Comparison of ENCODE assay signal across 11 cellular contexts in the genomic region with DNA sequence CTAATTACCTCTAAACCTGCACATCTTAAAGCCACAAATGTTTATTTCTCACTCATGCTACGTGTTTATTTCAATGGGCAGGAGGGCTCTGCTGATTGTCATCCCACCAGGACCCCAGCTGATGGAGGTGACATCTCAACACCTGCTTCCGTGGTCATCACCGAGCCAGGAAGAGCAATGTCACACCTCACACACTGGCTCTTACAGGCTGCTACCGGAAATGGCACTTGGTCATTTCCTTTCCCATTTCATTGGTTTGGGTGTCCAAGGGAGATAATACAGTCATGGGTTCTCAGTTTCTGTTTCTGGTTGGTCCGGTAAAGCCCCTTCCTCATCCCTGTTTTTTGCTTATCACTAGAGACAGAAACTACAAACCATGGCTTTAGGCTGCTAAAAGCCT. TPM values are rescaled to one million over a fixed set of nuclear protein-coding genes. Genes with fewer than 3 reads are reported as not detected.
DNase-seq lines count a peak whose midpoint lies in the region; ATAC-seq and TF ChIP-seq lines count a peak whose summit lies in the region.
"Had no signal": no experiment of that assay in that cellular context is flagged by ENCODE, and none has a peak within 500 bp of the region (broad histone marks: within the 10 kb centered on the region; RNA-seq: fewer than 3 reads in every experiment).

No MANE protein-coding gene starts in this region.

- no peak overlapping the region for H3K27ac Mint-ChIP-seq in activated CD4-positive, alpha-beta T cell treated with anti-CD3 and anti-CD28 coated beads, Interleukin-2, amount 10 ng/mL, durations not matched to agents 24 days and 14 days

- peaks cover 21% of the 10 kb centered on the region for H3K4me1 Mint-ChIP-seq in activated CD4-positive, alpha-beta T cell treated with anti-CD3 and anti-CD28 coated beads, Interleukin-2, amount 10 ng/mL, durations not matched to agents 24 days and 14 days

- no peaks in the 10 kb centered on the region for H3K27me3 Mint-ChIP-seq in activated CD4-positive, alpha-beta T cell treated with anti-CD3 and anti-CD28 coated beads, Interleukin-2, amount 10 ng/mL, durations not matched to agents 24 days and 14 days

- no peak overlapping the region for H3K4me3 Mint-ChIP-seq in activated CD4-positive, alpha-beta T cell treated with anti-CD3 and anti-CD28 coated beads, Interleukin-2, amount 10 ng/mL, durations not matched to agents 24 days and 14 days

- ATAC-seq in GM19467 (IDR thresholded peaks at IDR 0.05; ENCODE audit: unreplicated experiment) = peak; percentile 60
- ATAC-seq in HG03442 (IDR thresholded peaks at IDR 0.05; ENCODE audit: unreplicated experiment) = peak; percentile 68

- H3K27ac ChIP-seq in caudate nucleus (ENCODE audit: low read depth, low read length) = no peak overlapping the region
- H3K27ac ChIP-seq: SJSA1 had no signal

- peaks cover 19% of the 10 kb centered on the region for H3K36me3 Mint-ChIP-seq in activated CD4-positive, alpha-beta T cell treated with anti-CD3 and anti-CD28 coated beads, Interleukin-2, amount 10 ng/mL, durations not matched to agents 24 days and 14 days (ENCODE audit: low read depth)

- no peaks in the 10 kb centered on the region for H3K9me3 Mint-ChIP-seq in activated CD4-positive, alpha-beta T cell treated with anti-CD3 and anti-CD28 coated beads, Interleukin-2, amount 10 ng/mL, durations not matched to agents 24 days and 14 days

- H3K36me3 ChIP-seq in GM06990 (ENCODE audit: control insufficient read depth, insufficient read depth, low read length) = no peaks in the 10 kb centered on the region; the same call in 1 of the 2 replicates

- H3K27me3 ChIP-seq in GM06990 (replicated peaks; ENCODE audit: control insufficient read depth, insufficient read depth, low read length) = no peaks in the 10 kb centered on the region
- H3K27me3 ChIP-seq: SJSA1 had no signal

- intact Hi-C loops in activated CD4-positive, alpha-beta T cell treated with anti-CD3 and anti-CD28 coated beads, Interleukin-2, amount 10 ng/mL, durations not matched to agents 24 days and 14 days (cut with micrococcal nuclease) = no loop called here

- TF ChIP-seq CTCF in GM06990 (IDR thresholded peaks at IDR 0.05; ENCODE audit: insufficient read depth, low read length, poor library complexity, severe bottlenecking) = no peak

- H3K4me3 ChIP-seq in GM06990 (replicated peaks; ENCODE audit: low read depth, low read length) = no peak overlapping the region
- H3K4me3 ChIP-seq: lung, SJSA1 had no signal

- peak; percentile 39 for DNase-seq in GM06990 (ENCODE audit: extremely low read depth, insufficient read length)
- DNase-seq in glomerular endothelial cell (ENCODE audit: extremely low read depth, low read depth, low spot score) = peak; percentile 65
- no peak for DNase-seq in caudate nucleus (lab: John Stamatoyannopoulos, UW)
- no peak for DNase-seq in activated CD4-positive, alpha-beta T cell treated with anti-CD3 and anti-CD28 coated beads, Interleukin-2, amount 10 ng/mL, durations not matched to agents 24 days and 14 days
- no peak for DNase-seq in AML-193 (lab: John Stamatoyannopoulos, UW)
- DNase-seq in anterior cingulate cortex (lab: John Stamatoyannopoulos, UW) = no peak
- DNase-seq: NCI-H1694 had no signal

RNA-seq across cellular contexts. Expression of a gene that starts 41.9 kb away (rescaled TPM):
- 34.6 and 47.3 TPM in 2 replicates for total RNA-seq in glomerular endothelial cell
- total RNA-seq in activated CD4-positive, alpha-beta T cell treated with anti-CD3 and anti-CD28 coated beads, Interleukin-2, amount 10 ng/mL, durations not matched to agents 24 days and 14 days = 75.2 and 76.6 TPM in 2 replicates

Comparison
In these comparisons a context has a peak if more than half of its experiments do, and no peak if none do; other contexts are left out.
1. DNase-seq: peak in GM06990 (single experiment) and glomerular endothelial cell (single experiment); none in caudate nucleus (0 of 61), activated CD4-positive, alpha-beta T cell treated with anti-CD3 and anti-CD28 coated beads, Interleukin-2, amount 10 ng/mL, durations not matched to agents 24 days and 14 days (single experiment), AML-193 (0 of 2) and anterior cingulate cortex (0 of 58).